In genomic region chr19:35141627-35142401, GRCh38 we compare ENCODE assay signal across 9 cellular contexts. TPM values are rescaled to one million over a fixed set of nuclear protein-coding genes. Genes with fewer than 3 reads are reported as not detected.
DNase-seq lines count a peak whose midpoint lies in the region; ATAC-seq lines count a peak whose summit lies in the region.
"Had no signal": no experiment of that assay in that cellular context is flagged by ENCODE, and none has a peak within 500 bp of the region (broad histone marks: within the 10 kb centered on the region; RNA-seq: fewer than 3 reads in every experiment).

No MANE protein-coding gene starts in this region.

- no peaks in the 10 kb centered on the region for H3K36me3 ChIP-seq in H7 (replicated peaks; ENCODE audit: control insufficient read depth, insufficient read depth, low read length)

- ATAC-seq in sciatic nerve (no peak), HG02610 (IDR thresholded peaks at IDR 0.05; ENCODE audit: unreplicated experiment) (no peak), HG02571 (IDR thresholded peaks at IDR 0.05; ENCODE audit: unreplicated experiment) (no peak)

- peak overlapping the region; percentile 64 for H3K4me3 ChIP-seq in H7 (ENCODE audit: insufficient read depth, low read depth, low read length)

- DNase-seq in H7 = no peak
- DNase-seq in NCI-H69 (lab: John Stamatoyannopoulos, UW) = peak; percentile 42
- peak; percentile 7 for DNase-seq in dermis blood vessel endothelial cell
- DNase-seq in sciatic nerve (ENCODE audit: low spot score) = peak; percentile 76
- DNase-seq in COLO829 (ENCODE audit: low spot score) = no peak
- DNase-seq in kidney tubule cell (ENCODE audit: low spot score) = no peak

- peaks cover 27% of the 10 kb centered on the region for H3K27me3 ChIP-seq in H7 (ENCODE audit: control insufficient read depth, insufficient read depth, low read length)

- intact Hi-C loops in sciatic nerve (cut with DNase I) = loop anchor here (5.0 to 10.0 kb wide), 3 partner anchors 75 to 573 kb away; partner anchors contain the start of genes KMT2B and USF2

RNA-seq across cellular contexts. Expression of gene FXYD7, which starts 1.2 kb away (rescaled TPM):
- total RNA-seq in H7 (2014; rRNA removed; shearing (Covaris generic)) = 1.3 and 1.8 TPM in 2 replicates
- total RNA-seq in dermis blood vessel endothelial cell (not detected in 2 replicates), sciatic nerve (5.5 TPM)
- total RNA-seq: dermis microvascular lymphatic vessel endothelial cell had no signal

RNA-seq across cellular contexts. Expression of gene FXYD1, which starts 3.2 kb away (rescaled TPM):
- 5.0 and 6.1 TPM in 2 replicates for total RNA-seq in H7 (2014; rRNA removed; shearing (Covaris generic))
- total RNA-seq in dermis blood vessel endothelial cell = not detected in 2 replicates
- 460 TPM for total RNA-seq in sciatic nerve
- total RNA-seq: dermis microvascular lymphatic vessel endothelial cell had no signal

RNA-seq across cellular contexts. Expression of gene LGI4, which starts 7.0 kb away (rescaled TPM):
- 2.9 and 10.4 TPM in 2 replicates for total RNA-seq in H7 (2014; rRNA removed; shearing (Covaris generic))
- 0.34 TPM in 1 of 2 replicates, not detected in the other for total RNA-seq in dermis blood vessel endothelial cell
- 244 TPM for total RNA-seq in sciatic nerve
- total RNA-seq: dermis microvascular lymphatic vessel endothelial cell had no signal

RNA-seq across cellular contexts. Expression of gene FXYD5, which starts 12.7 kb away (rescaled TPM):
- 101 and 115 TPM in 2 replicates for total RNA-seq in H7 (2014; rRNA removed; shearing (Covaris generic))
- 17.2 and 19.3 TPM in 2 replicates for total RNA-seq in dermis blood vessel endothelial cell
- 92.9 TPM for total RNA-seq in sciatic nerve

RNA-seq across cellular contexts. Expression of gene FXYD3, which starts 26.2 kb away (rescaled TPM):
- not detected in 2 replicates for total RNA-seq in H7 (2014; rRNA removed; shearing (Covaris generic))
- total RNA-seq in dermis blood vessel endothelial cell (0.68 TPM in 1 of 2 replicates, not detected in the other), sciatic nerve (24.1 TPM)
- total RNA-seq: dermis microvascular lymphatic vessel endothelial cell had no signal

Comparison
In these comparisons a context has a peak if more than half of its experiments do, and no peak if none do; other contexts are left out.
1. DNase-seq: peak in NCI-H69 (single experiment), dermis blood vessel endothelial cell (single experiment) and sciatic nerve (single experiment); none in H7 (single experiment), COLO829 (single experiment) and kidney tubule cell (single experiment).
2. RNA of gene FXYD1, which starts 3.2 kb away (total RNA-seq): 460 TPM in sciatic nerve (single experiment); 5.0 to 6.1 TPM in H7 and not detected in dermis blood vessel endothelial cell; every median in the first group is over 10 times any median in the second.
3. RNA of gene LGI4, which starts 7.0 kb away (total RNA-seq): 244 TPM in sciatic nerve (single experiment); 2.9 to 10.4 TPM in H7 and 0.34 TPM in dermis blood vessel endothelial cell; every median in the first group is over 10 times any median in the second.